ENCODE assay signal across 30 cellular contexts in genomic region chr2:220337611-220338440, GRCh38.
"Had no signal": no experiment of that assay in that cellular context is flagged by ENCODE, and none has a peak within 500 bp of the region (broad histone marks: within the 10 kb centered on the region; RNA-seq: fewer than 3 reads in every experiment).

No MANE protein-coding gene starts in this region.

- H3K27ac ChIP-seq: neural progenitor cell, ovary, parathyroid adenoma, psoas muscle, skin epidermis, spleen, suprapubic skin, testis, tibial artery, transverse colon, upper lobe of right lung, uterus had no signal

- H3K9me3 Mint-ChIP-seq: type B pancreatic cell had no signal

- H3K4me3 ChIP-seq: neural progenitor cell, ovary, psoas muscle, skin epidermis, smooth muscle cell, spleen, suprapubic skin, testis, tibial artery, transverse colon, upper lobe of right lung, uterus had no signal

- DNase-seq: natural killer cell; occipital lobe; ovary; psoas muscle; right cardiac atrium; spleen; stimulated activated CD4-positive, alpha-beta T cell treated with anti-CD3 and anti-CD28 coated beads, Interleukin-12 subunit alpha, Interleukin-12 subunit beta, amount 100 ng/mL, for 4 hours; stimulated activated CD4-positive, alpha-beta T cell treated with anti-CD3 and anti-CD28 coated beads, Interleukin-1b, Interleukin-23, amount 100 ng/mL, for 48 hours; stimulated activated CD4-positive, alpha-beta T cell treated with anti-CD3 and anti-CD28 coated beads, Interleukin-4, amount 100 ng/mL, for 1 hour; stimulated activated CD4-positive, alpha-beta T cell treated with anti-CD3 and anti-CD28 coated beads, Interleukin-4, amount 100 ng/mL, for 4 hours; stimulated activated CD8-positive, alpha-beta memory T cell treated with anti-CD3 and anti-CD28 coated beads, Interleukin-4, amount 100 ng/mL, for 48 hours; stimulated activated naive CD4-positive, alpha-beta T cell; stimulated activated naive CD8-positive, alpha-beta T cell treated with anti-CD3 and anti-CD28 coated beads, Interleukin-15, amount 100 ng/mL, for 72 hours; stimulated activated naive CD8-positive, alpha-beta T cell treated with anti-CD3 and anti-CD28 coated beads, Interleukin-15, Interleukin-2, amounts not matched to agents 100 U/mL and 50 U/mL, for 24 hours; substantia nigra; testis; tibial artery; transverse colon; upper lobe of right lung; uterus had no signal

- H3K9ac ChIP-seq: neural progenitor cell, parathyroid adenoma had no signal

- H3K36me3 Mint-ChIP-seq: neural progenitor cell; stimulated activated memory B cell treated with anti-CD40 and anti-IgM and Interleukin-4, amounts not matched to agents 10 μg/mL and 1 μg/mL and 100 μg/mL, for 72 hours; type B pancreatic cell had no signal

- H3K27ac Mint-ChIP-seq: natural killer cell; nephron; neural progenitor cell; progenitor cell of endocrine pancreas; stimulated activated memory B cell treated with anti-CD40 and anti-IgM and Interleukin-4, amounts not matched to agents 10 μg/mL and 1 μg/mL and 100 μg/mL, for 72 hours; stimulated activated naive CD8-positive, alpha-beta T cell treated with anti-CD3 and anti-CD28 coated beads, Interleukin-15, amount 100 ng/mL, for 72 hours; type B pancreatic cell had no signal

- H2AFZ ChIP-seq: neural progenitor cell, parathyroid adenoma had no signal

- H3K4me2 ChIP-seq: neural progenitor cell, smooth muscle cell had no signal

- H3K27me3 ChIP-seq: neural progenitor cell, ovary, spleen, suprapubic skin, testis, tibial artery, transverse colon, upper lobe of right lung, uterus had no signal

- H3K36me3 ChIP-seq: neural progenitor cell, ovary, spleen, suprapubic skin, tibial artery, transverse colon, upper lobe of right lung, uterus had no signal

- H3K79me2 ChIP-seq: parathyroid adenoma had no signal

- H3K4me1 ChIP-seq: neural progenitor cell, parathyroid adenoma, psoas muscle, spleen, suprapubic skin, testis, tibial artery, transverse colon, upper lobe of right lung, uterus had no signal

- H3K9me3 ChIP-seq: ovary, psoas muscle, suprapubic skin, testis, tibial artery, transverse colon, upper lobe of right lung, uterus had no signal

- ATAC-seq: natural killer cell; psoas muscle; right cardiac atrium; sciatic nerve; stimulated activated memory B cell treated with anti-CD40 and anti-IgM and Interleukin-4, amounts not matched to agents 10 μg/mL and 1 μg/mL and 100 μg/mL, for 72 hours; stimulated activated naive CD8-positive, alpha-beta T cell treated with anti-CD3 and anti-CD28 coated beads, Interleukin-15, amount 100 ng/mL, for 72 hours; stimulated activated naive CD8-positive, alpha-beta T cell treated with anti-CD3 and anti-CD28 coated beads, Interleukin-15, Interleukin-2, amounts not matched to agents 100 U/mL and 50 U/mL, for 24 hours; upper lobe of right lung had no signal
